Comparison of ENCODE assay signal across 34 cellular contexts in the genomic region with DNA sequence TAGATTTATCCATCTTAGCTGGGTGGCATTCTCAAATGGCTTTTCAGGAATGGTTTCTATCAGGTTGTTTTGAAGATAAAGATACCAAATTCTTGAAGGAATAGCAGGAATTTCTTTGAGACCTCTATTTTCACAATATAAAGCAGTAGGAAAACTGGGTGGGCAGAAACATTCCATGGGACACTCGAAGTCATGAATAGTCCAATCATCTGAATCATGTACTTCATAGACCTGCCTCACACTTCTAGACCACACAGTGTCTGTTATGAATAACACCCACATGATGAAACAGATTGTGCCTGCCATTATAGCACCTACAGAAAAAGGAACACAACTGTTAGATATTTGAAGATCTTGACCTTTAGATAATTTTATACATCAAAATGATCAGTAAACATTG. TPM values are rescaled to one million over a fixed set of nuclear protein-coding genes. Genes with fewer than 3 reads are reported as not detected.
"Had no signal": no experiment of that assay in that cellular context is flagged by ENCODE, and none has a peak within 500 bp of the region (broad histone marks: within the 10 kb centered on the region; RNA-seq: fewer than 3 reads in every experiment).

No MANE protein-coding gene starts in this region.

- H3K4me3 Mint-ChIP-seq: natural killer cell; nephron progenitor cell; neural progenitor cell; stimulated activated naive B cell treated with anti-CD40 and anti-IgM and Interleukin-4, amounts not matched to agents 10 μg/mL and 1 μg/mL and 100 μg/mL, for 72 hours had no signal

- DNase-seq: kidney glomerular epithelial cell; left cardiac atrium; lower lobe of right lung; mammary epithelial cell; mesenchymal stem cell; natural killer cell; nephron progenitor cell; ovary; right lobe of liver; stimulated activated CD4-positive, alpha-beta T cell treated with anti-CD3 and anti-CD28 coated beads, Interleukin-12 subunit alpha, Interleukin-12 subunit beta, amount 100 ng/mL, for 4 hours; stimulated activated CD4-positive, alpha-beta T cell treated with anti-CD3 and anti-CD28 coated beads, Interleukin-15, amount 100 ng/mL, for 24 hours; stimulated activated CD4-positive, alpha-beta T cell treated with anti-CD3 and anti-CD28 coated beads, Interleukin-2, amount 100 ng/mL, for 24 hours; stimulated activated CD4-positive, alpha-beta T cell treated with anti-CD3 and anti-CD28 coated beads, Interleukin-4, amount 100 ng/mL, for 1 hour; stimulated activated naive B cell treated with anti-CD40 and anti-IgM and Interleukin-4, amounts not matched to agents 10 μg/mL and 1 μg/mL and 100 μg/mL, for 72 hours; stimulated activated naive CD8-positive, alpha-beta T cell treated with anti-CD3 and anti-CD28 coated beads, Interleukin-15, Interleukin-2, amounts not matched to agents 100 U/mL and 50 U/mL, for 24 hours; stomach; testis; thyroid gland; transverse colon; upper lobe of left lung had no signal

- H3K27ac ChIP-seq: lower lobe of right lung, neural progenitor cell, neutrophil, ovary, right atrium auricular region, right lobe of liver, stomach, testis, thyroid gland, transverse colon, upper lobe of left lung, vagina had no signal

- H3K36me3 Mint-ChIP-seq: natural killer cell; neural progenitor cell; stimulated activated naive B cell treated with anti-CD40 and anti-IgM and Interleukin-4, amounts not matched to agents 10 μg/mL and 1 μg/mL and 100 μg/mL, for 72 hours had no signal

- H3K4me1 Mint-ChIP-seq: natural killer cell; stimulated activated naive B cell treated with anti-CD40 and anti-IgM and Interleukin-4, amounts not matched to agents 10 μg/mL and 1 μg/mL and 100 μg/mL, for 72 hours had no signal

- H3K27me3 ChIP-seq: neural progenitor cell, neutrophil, ovary, right atrium auricular region, right lobe of liver, stomach, testis, thyroid gland, transverse colon, upper lobe of left lung, vagina had no signal

- H3K27ac Mint-ChIP-seq: natural killer cell; nephron progenitor cell; neural progenitor cell; progenitor cell of endocrine pancreas; stimulated activated naive B cell treated with anti-CD40 and anti-IgM and Interleukin-4, amounts not matched to agents 10 μg/mL and 1 μg/mL and 100 μg/mL, for 72 hours had no signal

- H3K9me3 ChIP-seq: lower lobe of right lung, neutrophil, ovary, right atrium auricular region, right lobe of liver, stomach, testis, thyroid gland, transverse colon, upper lobe of left lung, vagina had no signal

- H3K36me3 ChIP-seq: lower lobe of right lung, neural progenitor cell, neutrophil, ovary, right atrium auricular region, right lobe of liver, stomach, thyroid gland, transverse colon, upper lobe of left lung, vagina had no signal

- H2AFZ ChIP-seq: neural progenitor cell had no signal

- H3K4me3 ChIP-seq: lower lobe of right lung, neural progenitor cell, ovary, right atrium auricular region, right lobe of liver, skin epidermis, stomach, testis, thyroid gland, transverse colon, upper lobe of left lung, vagina had no signal

- H3K27me3 Mint-ChIP-seq: progenitor cell of endocrine pancreas; stimulated activated naive B cell treated with anti-CD40 and anti-IgM and Interleukin-4, amounts not matched to agents 10 μg/mL and 1 μg/mL and 100 μg/mL, for 72 hours had no signal

- H3K9me3 Mint-ChIP-seq: natural killer cell; nephron progenitor cell; neural progenitor cell; stimulated activated naive B cell treated with anti-CD40 and anti-IgM and Interleukin-4, amounts not matched to agents 10 μg/mL and 1 μg/mL and 100 μg/mL, for 72 hours had no signal

- H3K4me1 ChIP-seq: lower lobe of right lung, neural progenitor cell, right lobe of liver, testis, thyroid gland, transverse colon, upper lobe of left lung, vagina had no signal

- H3K4me2 ChIP-seq: neural progenitor cell had no signal

- H3K9ac ChIP-seq: neural progenitor cell had no signal

- ATAC-seq: left cardiac atrium; left lobe of liver; lower lobe of right lung; right lobe of liver; stimulated activated naive B cell treated with anti-CD40 and anti-IgM and Interleukin-4, amounts not matched to agents 10 μg/mL and 1 μg/mL and 100 μg/mL, for 72 hours; stimulated activated naive CD8-positive, alpha-beta T cell treated with anti-CD3 and anti-CD28 coated beads, Interleukin-15, Interleukin-2, amounts not matched to agents 100 U/mL and 50 U/mL, for 24 hours had no signal

RNA-seq across cellular contexts. Expression of a gene that starts 1.8 kb away (rescaled TPM):
- total RNA-seq: left cardiac atrium, left lobe of liver, liver, lower lobe of right lung, mammary epithelial cell, mucosa of gallbladder, natural killer cell, omental fat pad, progenitor cell of endocrine pancreas, pulmonary artery endothelial cell, renal cortical epithelial cell, right atrium auricular region, right lobe of liver, thyroid gland, transverse colon, upper lobe of left lung, vagina had no signal
- polyA plus RNA-seq: keratinocyte, liver, mammary epithelial cell, stomach had no signal

RNA-seq across cellular contexts. Expression of a gene that starts 51.2 kb away (rescaled TPM):
- total RNA-seq: left cardiac atrium, left lobe of liver, liver, lower lobe of right lung, mammary epithelial cell, mucosa of gallbladder, natural killer cell, omental fat pad, progenitor cell of endocrine pancreas, pulmonary artery endothelial cell, renal cortical epithelial cell, right atrium auricular region, right lobe of liver, stomach, testis, thyroid gland, transverse colon, upper lobe of left lung, vagina had no signal
- polyA plus RNA-seq: keratinocyte, liver, mammary epithelial cell, stomach, urinary bladder had no signal

RNA-seq across cellular contexts. Expression of a gene that starts 55.3 kb away (rescaled TPM):
- total RNA-seq: natural killer cell, progenitor cell of endocrine pancreas had no signal
- polyA plus RNA-seq: mammary epithelial cell had no signal
